15 cellular contexts compared by ENCODE assay signal in the genomic region with DNA sequence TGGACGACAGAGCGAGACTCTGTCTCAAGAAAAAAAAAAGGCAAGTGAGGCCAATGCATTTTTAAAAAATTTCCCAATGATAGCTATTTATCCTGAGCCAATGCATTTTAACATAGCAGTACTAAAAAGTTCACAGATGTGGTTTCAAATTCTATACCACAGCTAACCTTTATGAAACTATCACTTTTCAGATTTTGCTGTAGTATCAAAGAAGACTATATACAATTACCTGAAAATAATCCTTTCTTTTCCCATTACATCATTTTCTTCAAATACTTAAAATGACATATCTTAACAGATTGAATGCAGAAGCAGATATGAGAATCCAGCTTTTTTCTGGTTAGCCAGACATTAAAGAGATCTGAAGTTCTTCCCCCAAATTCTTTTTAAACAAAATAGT. TPM values are rescaled to one million over a fixed set of nuclear protein-coding genes. Genes with fewer than 3 reads are reported as not detected.
A peak's percentile ranks its signal among the peaks of the same experiment; 100 is the strongest.
DNase-seq lines count a peak whose midpoint lies in the region; ATAC-seq and TF ChIP-seq lines count a peak whose summit lies in the region.
"Had no signal": no experiment of that assay in that cellular context is flagged by ENCODE, and none has a peak within 500 bp of the region (broad histone marks: within the 10 kb centered on the region; RNA-seq: fewer than 3 reads in every experiment).

No MANE protein-coding gene starts in this region.

- peaks cover 16% of the 10 kb centered on the region for H3K4me1 Mint-ChIP-seq in activated CD8-positive, alpha-beta T cell treated with anti-CD3 and anti-CD28 coated beads for 36 hours (ENCODE audit: low read depth)
- peaks cover 23% of the 10 kb centered on the region for H3K4me1 Mint-ChIP-seq in activated CD8-positive, alpha-beta T cell treated with anti-CD3 and anti-CD28 coated beads, Interleukin-2, amount 10 ng/mL, durations not matched to agents 7 days and 5 days (ENCODE audit: low read depth)
- H3K4me1 Mint-ChIP-seq in stimulated activated naive CD8-positive, alpha-beta T cell treated with anti-CD3 and anti-CD28 coated beads, Interleukin-15, amount 100 ng/mL, for 72 hours: peaks cover 40% of the 10 kb centered on the region

- intact Hi-C loops in activated CD8-positive, alpha-beta T cell treated with anti-CD3 and anti-CD28 coated beads for 36 hours (cut with micrococcal nuclease): no loop called here

- in situ Hi-C loops in GM13977 (cut with MboI; ENCODE audit: low pct_unique_long_range_greater_than_20kb, low sequenced_read_pairs, unreplicated experiment): no loop called here

- H3K27ac ChIP-seq in RWPE1: peak overlapping the region; percentile 19; the same call in 1 of the 2 replicates
- H3K27ac ChIP-seq: BLaER1 treated with 17β-estradiol and CSF1 and Interleukin-3, amounts not matched to agents 10 nM and 100 nM had no signal

- peak; percentile 65 for ATAC-seq in activated CD8-positive, alpha-beta T cell treated with anti-CD3 and anti-CD28 coated beads for 36 hours
- no peak for ATAC-seq in activated CD8-positive, alpha-beta T cell treated with anti-CD3 and anti-CD28 coated beads, Interleukin-2, amount 10 ng/mL, durations not matched to agents 7 days and 5 days
- peak; percentile 96 for ATAC-seq in stimulated activated naive CD8-positive, alpha-beta T cell treated with anti-CD3 and anti-CD28 coated beads, Interleukin-15, amount 100 ng/mL, for 72 hours

- no peak overlapping the region for H3K27ac Mint-ChIP-seq in activated CD8-positive, alpha-beta T cell treated with anti-CD3 and anti-CD28 coated beads for 36 hours
- no peak overlapping the region for H3K27ac Mint-ChIP-seq in activated CD8-positive, alpha-beta T cell treated with anti-CD3 and anti-CD28 coated beads, Interleukin-2, amount 10 ng/mL, durations not matched to agents 7 days and 5 days
- H3K27ac Mint-ChIP-seq in stimulated activated naive CD8-positive, alpha-beta T cell treated with anti-CD3 and anti-CD28 coated beads, Interleukin-15, amount 100 ng/mL, for 72 hours: no peak overlapping the region
- H3K27ac Mint-ChIP-seq: CD4-positive, CD25-positive, alpha-beta regulatory T cell; HFFc6; IgD-negative memory B cell had no signal

- DNase-seq in activated CD8-positive, alpha-beta T cell treated with anti-CD3 and anti-CD28 coated beads for 36 hours: no peak
- DNase-seq in activated CD8-positive, alpha-beta T cell treated with anti-CD3 and anti-CD28 coated beads, Interleukin-2, amount 10 ng/mL, durations not matched to agents 7 days and 5 days: no peak
- DNase-seq in GM13977 (ENCODE audit: low spot score) (peak; percentile 18), RWPE1 (ENCODE audit: low spot score) (no peak), NCI-H82 treated with DMSO at 0.1 percent for 48 hours (lab: John Stamatoyannopoulos, UW; ENCODE audit: unreplicated experiment) (no peak), A172 (ENCODE audit: low spot score) (no peak)
- DNase-seq in stimulated activated naive CD8-positive, alpha-beta T cell treated with anti-CD3 and anti-CD28 coated beads, Interleukin-15, amount 100 ng/mL, for 72 hours: no peak
- DNase-seq: 8988T; ACHN; CD4-positive, CD25-positive, alpha-beta regulatory T cell; DMS53; GOT3; HFFc6 had no signal

- no peak overlapping the region for H3K4me3 Mint-ChIP-seq in activated CD8-positive, alpha-beta T cell treated with anti-CD3 and anti-CD28 coated beads for 36 hours
- H3K4me3 Mint-ChIP-seq in activated CD8-positive, alpha-beta T cell treated with anti-CD3 and anti-CD28 coated beads, Interleukin-2, amount 10 ng/mL, durations not matched to agents 7 days and 5 days: no peak overlapping the region
- peak overlapping the region; percentile 5 to 51 for H3K4me3 Mint-ChIP-seq in stimulated activated naive CD8-positive, alpha-beta T cell treated with anti-CD3 and anti-CD28 coated beads, Interleukin-15, amount 100 ng/mL, for 72 hours
- H3K4me3 Mint-ChIP-seq: HFFc6, IgD-negative memory B cell had no signal

- TF ChIP-seq CTCF in activated CD8-positive, alpha-beta T cell treated with anti-CD3 and anti-CD28 coated beads for 36 hours (IDR thresholded peaks at IDR 0.05): no peak
- TF ChIP-seq CTCF in GM13977 (IDR thresholded peaks at IDR 0.05; ENCODE audit: extremely low read depth, insufficient read depth, missing control alignments) (no peak), RWPE1 (conservative IDR thresholded peaks at IDR 0.05; ENCODE audit: low read depth) (no peak)

- POLR2A ChIA-PET in activated CD8-positive, alpha-beta T cell treated with anti-CD3 and anti-CD28 coated beads for 36 hours (lab: Charles Lee): interaction anchor here (1.1 kb wide), 1 partner anchor 41 kb away, joined by 3 read pairs; no protein-coding TSS in a partner anchor
- POLR2A ChIA-PET in activated CD8-positive, alpha-beta T cell treated with anti-CD3 and anti-CD28 coated beads, Interleukin-2, amount 10 ng/mL, durations not matched to agents 7 days and 5 days (lab: Charles Lee): interaction anchor here (1.4 kb wide), 1 partner anchor 13 kb away, joined by 4 read pairs; a partner anchor contains a TSS
- POLR2A ChIA-PET in RWPE1 (lab: Yijun Ruan, JAX; ENCODE audit: low non-redundant PET): no interaction called here

- CTCF ChIA-PET in activated CD8-positive, alpha-beta T cell treated with anti-CD3 and anti-CD28 coated beads for 36 hours (lab: Charles Lee): interaction anchor here (1.0 to 4.5 kb wide), 9 partner anchors 11 to 192 kb away, joined by 3 to 31 read pairs (median 3); a partner anchor contains a TSS
- CTCF ChIA-PET in activated CD8-positive, alpha-beta T cell treated with anti-CD3 and anti-CD28 coated beads, Interleukin-2, amount 10 ng/mL, durations not matched to agents 7 days and 5 days (lab: Charles Lee): interaction anchor here (0.7 to 2.2 kb wide), 2 partner anchors 10 to 63 kb away, joined by 3 to 10 read pairs; a partner anchor contains a TSS
- CTCF ChIA-PET in RWPE1 (lab: Yijun Ruan, JAX): interaction anchor here (0.9 kb wide), 1 partner anchor 134 kb away, joined by 4 read pairs; no protein-coding TSS in a partner anchor

- H3K9me3 Mint-ChIP-seq in activated CD8-positive, alpha-beta T cell treated with anti-CD3 and anti-CD28 coated beads for 36 hours: no peaks in the 10 kb centered on the region
- no peaks in the 10 kb centered on the region for H3K9me3 Mint-ChIP-seq in activated CD8-positive, alpha-beta T cell treated with anti-CD3 and anti-CD28 coated beads, Interleukin-2, amount 10 ng/mL, durations not matched to agents 7 days and 5 days (ENCODE audit: insufficient read depth)
- no peaks in the 10 kb centered on the region for H3K9me3 Mint-ChIP-seq in stimulated activated naive CD8-positive, alpha-beta T cell treated with anti-CD3 and anti-CD28 coated beads, Interleukin-15, amount 100 ng/mL, for 72 hours
- H3K9me3 Mint-ChIP-seq: CD4-positive, CD25-positive, alpha-beta regulatory T cell; HFFc6; IgD-negative memory B cell had no signal

- no peaks in the 10 kb centered on the region for H3K27me3 Mint-ChIP-seq in activated CD8-positive, alpha-beta T cell treated with anti-CD3 and anti-CD28 coated beads for 36 hours
- no peaks in the 10 kb centered on the region for H3K27me3 Mint-ChIP-seq in activated CD8-positive, alpha-beta T cell treated with anti-CD3 and anti-CD28 coated beads, Interleukin-2, amount 10 ng/mL, durations not matched to agents 7 days and 5 days (ENCODE audit: low read depth)
- H3K27me3 Mint-ChIP-seq in stimulated activated naive CD8-positive, alpha-beta T cell treated with anti-CD3 and anti-CD28 coated beads, Interleukin-15, amount 100 ng/mL, for 72 hours: no peaks in the 10 kb centered on the region
- H3K27me3 Mint-ChIP-seq: CD4-positive, CD25-positive, alpha-beta regulatory T cell; IgD-negative memory B cell had no signal

- H3K36me3 Mint-ChIP-seq in activated CD8-positive, alpha-beta T cell treated with anti-CD3 and anti-CD28 coated beads for 36 hours (ENCODE audit: low read depth): peaks cover 6% of the 10 kb centered on the region
- H3K36me3 Mint-ChIP-seq in activated CD8-positive, alpha-beta T cell treated with anti-CD3 and anti-CD28 coated beads, Interleukin-2, amount 10 ng/mL, durations not matched to agents 7 days and 5 days (ENCODE audit: low read depth): peaks cover 10% of the 10 kb centered on the region
- H3K36me3 Mint-ChIP-seq: IgD-negative memory B cell had no signal

RNA-seq across cellular contexts. Expression of a gene that starts 13.2 kb away (rescaled TPM):
- total RNA-seq in activated CD8-positive, alpha-beta T cell treated with anti-CD3 and anti-CD28 coated beads for 36 hours: 10 to 100 TPM; 22.0 to 22.6 TPM
- total RNA-seq in activated CD8-positive, alpha-beta T cell treated with anti-CD3 and anti-CD28 coated beads, Interleukin-2, amount 10 ng/mL, durations not matched to agents 7 days and 5 days: 10 to 100 TPM; 27.7 to 28.7 TPM
- 3.9 and 9.2 TPM in 2 replicates for total RNA-seq in A172 (2014; rRNA removed; shearing (Covaris generic))

Comparison
In these comparisons a context has a peak if more than half of its experiments do, and no peak if none do; other contexts are left out.
1. H3K4me3 Mint-ChIP-seq: peak in stimulated activated naive CD8-positive, alpha-beta T cell treated with anti-CD3 and anti-CD28 coated beads, Interleukin-15, amount 100 ng/mL, for 72 hours (2 of 2); none in activated CD8-positive, alpha-beta T cell treated with anti-CD3 and anti-CD28 coated beads for 36 hours (single experiment) and activated CD8-positive, alpha-beta T cell treated with anti-CD3 and anti-CD28 coated beads, Interleukin-2, amount 10 ng/mL, durations not matched to agents 7 days and 5 days (single experiment).